ENCODE assay signal across 15 cellular contexts in genomic region chr4:118712872-118713271, GRCh38. TPM values are rescaled to one million over a fixed set of nuclear protein-coding genes. Genes with fewer than 3 reads are reported as not detected.
A peak's percentile ranks its signal among the peaks of the same experiment; 100 is the strongest.
DNase-seq lines count a peak whose midpoint lies in the region; ATAC-seq and TF ChIP-seq lines count a peak whose summit lies in the region.
"Had no signal": no experiment of that assay in that cellular context is flagged by ENCODE, and none has a peak within 500 bp of the region (broad histone marks: within the 10 kb centered on the region; RNA-seq: fewer than 3 reads in every experiment).

No MANE protein-coding gene starts in this region.

- H3K27ac ChIP-seq in brain microvascular endothelial cell (no peak overlapping the region), upper lobe of left lung (no peak overlapping the region)
- H3K27ac ChIP-seq: heart right ventricle, prostate gland, tibial artery had no signal

- DNase-seq in stimulated activated CD4-positive, alpha-beta T cell treated with anti-CD3 and anti-CD28 coated beads, Interleukin-1b, Interleukin-23, amount 100 ng/mL, for 48 hours, result peak; percentile 14
- DNase-seq in stimulated activated CD4-positive, alpha-beta T cell treated with anti-CD3 and anti-CD28 coated beads, Interleukin-4, amount 100 ng/mL, for 1 hour, result no peak
- DNase-seq in brain microvascular endothelial cell, result peak; percentile 56
- peak; percentile 5 for DNase-seq in stromal cell of bone marrow (ENCODE audit: low read depth)
- no peak for DNase-seq in SKM-1 (lab: John Stamatoyannopoulos, UW; ENCODE audit: unreplicated experiment)
- DNase-seq in upper lobe of left lung, result no peak
- no peak for DNase-seq in NOMO-1 treated with dmso at 0.1 percent for 144 hours (lab: John Stamatoyannopoulos, UW; ENCODE audit: unreplicated experiment)
- DNase-seq: AML-193, erythroblast, heart right ventricle, NCI-H1417, NCI-H446 treated with DMSO at 0.1 percent for 48 hours, tibial artery had no signal

- TF ChIP-seq CTCF in brain microvascular endothelial cell (IDR thresholded peaks at IDR 0.05; ENCODE audit: low read depth, low read length, missing control alignments) (no peak), upper lobe of left lung (IDR thresholded peaks at IDR 0.05) (no peak)

- no peaks in the 10 kb centered on the region for H3K27me3 ChIP-seq in brain microvascular endothelial cell (replicated peaks)
- no peaks in the 10 kb centered on the region for H3K27me3 ChIP-seq in upper lobe of left lung
- H3K27me3 ChIP-seq: heart right ventricle, tibial artery had no signal

- ATAC-seq in HG02981 (IDR thresholded peaks at IDR 0.05; ENCODE audit: unreplicated experiment) (peak; percentile 73), upper lobe of left lung (ENCODE audit: low FRiP score in 2 of 2) (no peak)
- ATAC-seq: heart right ventricle had no signal

- TF ChIP-seq EP300 in upper lobe of left lung (IDR thresholded peaks at IDR 0.05), result no peak

- H3K36me3 ChIP-seq in brain microvascular endothelial cell (replicated peaks) (peaks cover 7% of the 10 kb centered on the region), upper lobe of left lung (peaks cover 7 to 52% (median 18%) of the 10 kb centered on the region in 4 donors)

- TF ChIP-seq POLR2A in upper lobe of left lung (IDR thresholded peaks at IDR 0.05), result no peak

- no peaks in the 10 kb centered on the region for H3K9me3 ChIP-seq in upper lobe of left lung
- H3K9me3 ChIP-seq: heart right ventricle, prostate gland, tibial artery had no signal

- in situ Hi-C loops in brain microvascular endothelial cell (cut with HindIII; ENCODE audit: low pct_ligation_motif_present, low sequenced_read_pairs), result no loop called here

- WGBS in upper lobe of left lung, 2 donors, result 56 to 86% methylated on average over 1 of the region's 1 CpG

- H3K4me3 ChIP-seq in brain microvascular endothelial cell (ENCODE audit: low read depth, low read length) (no peak overlapping the region), upper lobe of left lung (no peak overlapping the region)
- H3K4me3 ChIP-seq: heart right ventricle, prostate gland, tibial artery had no signal

- H3K4me1 ChIP-seq in upper lobe of left lung, result no peaks in the 10 kb centered on the region
- H3K4me1 ChIP-seq: heart right ventricle, prostate gland, tibial artery had no signal

RNA-seq across cellular contexts. Expression of gene METTL14, which starts 27.7 kb away (rescaled TPM):
- total RNA-seq in upper lobe of left lung, result 10 to 100 TPM; 24.7 to 58.7 (median 38.3) TPM

Comparison
In these comparisons a context has a peak if more than half of its experiments do, and no peak if none do; other contexts are left out.
1. DNase-seq: peak in stimulated activated CD4-positive, alpha-beta T cell treated with anti-CD3 and anti-CD28 coated beads, Interleukin-1b, Interleukin-23, amount 100 ng/mL, for 48 hours (single experiment), brain microvascular endothelial cell (single experiment) and stromal cell of bone marrow (single experiment); none in stimulated activated CD4-positive, alpha-beta T cell treated with anti-CD3 and anti-CD28 coated beads, Interleukin-4, amount 100 ng/mL, for 1 hour (single experiment), SKM-1 (single experiment), upper lobe of left lung (0 of 2) and NOMO-1 treated with dmso at 0.1 percent for 144 hours (single experiment).